In genomic region chr20:38985060-38985459, GRCh38 we compare ENCODE assay signal across 15 cellular contexts. TPM values are rescaled to one million over a fixed set of nuclear protein-coding genes. Genes with fewer than 3 reads are reported as not detected.
DNase-seq lines count a peak whose midpoint lies in the region; ATAC-seq, FAIRE-seq and TF ChIP-seq lines count a peak whose summit lies in the region.
"Had no signal": no experiment of that assay in that cellular context is flagged by ENCODE, and none has a peak within 500 bp of the region (broad histone marks: within the 10 kb centered on the region; RNA-seq: fewer than 3 reads in every experiment).

No MANE protein-coding gene starts in this region.

- H3K9me3 Mint-ChIP-seq in astrocyte (ENCODE audit: unreplicated experiment), result no peaks in the 10 kb centered on the region
- H3K9me3 Mint-ChIP-seq: CD4-positive, alpha-beta memory T cell; dendritic cell treated with granulocyte-macrophage colony-stimulating factor and Interleukin-4, amounts not matched to agents 40 ng/mL and 50 ng/mL, for 4 days; immature natural killer cell had no signal

- peaks cover 7% of the 10 kb centered on the region; the same call in 1 of the 2 replicates for H3K4me1 ChIP-seq in IMR-90 (ENCODE audit: control insufficient read depth, insufficient read depth, low read length)
- peaks cover 16% of the 10 kb centered on the region for H3K4me1 ChIP-seq in astrocyte (ENCODE audit: insufficient read depth, low read length)
- peaks cover 19 to 29% of the 10 kb centered on the region in 2 donors for H3K4me1 ChIP-seq in thoracic aorta (ENCODE audit: control insufficient read depth in 1 of 2, low read depth in 2 of 2)
- peaks cover 18% of the 10 kb centered on the region for H3K4me1 ChIP-seq in psoas muscle
- H3K4me1 ChIP-seq: prostate gland had no signal

- dilution Hi-C loops in IMR-90 (cut with HindIII; ENCODE audit: low sequenced_read_pairs, unreplicated experiment), result no loop called here

- no peak overlapping the region for H2BK5ac ChIP-seq in IMR-90 (ENCODE audit: low read depth, low read length, poor library complexity, severe bottlenecking)

- no peak for ATAC-seq in IMR-90 (ENCODE audit: low read depth)
- peak; percentile 63 for ATAC-seq in left colon
- ATAC-seq in thoracic aorta (ENCODE audit: insufficient number of reproducible peaks, low FRiP score, low read depth), result no peak
- ATAC-seq in GM21786 (IDR thresholded peaks at IDR 0.05; ENCODE audit: unreplicated experiment), result no peak
- no peak for ATAC-seq in psoas muscle

- H3K4me3 Mint-ChIP-seq in astrocyte (ENCODE audit: unreplicated experiment), result no peak overlapping the region
- H3K4me3 Mint-ChIP-seq: CD4-positive, alpha-beta memory T cell; dendritic cell treated with granulocyte-macrophage colony-stimulating factor and Interleukin-4, amounts not matched to agents 40 ng/mL and 50 ng/mL, for 4 days; immature natural killer cell had no signal

- no TSS peak for BruUV-seq in IMR-90 (replicated peaks; lab: Mats Ljungman, UMichigan)

- no peak overlapping the region for H2AK9ac ChIP-seq in IMR-90 (replicated peaks; ENCODE audit: low read depth, low read length, poor library complexity)

- H3K4me3 ChIP-seq in IMR-90 (ENCODE audit: insufficient read depth, low read depth, low read length), result no peak overlapping the region
- no peak overlapping the region for H3K4me3 ChIP-seq in astrocyte (ENCODE audit: insufficient read depth, low read depth, low read length)
- H3K4me3 ChIP-seq in thoracic aorta, result no peak overlapping the region
- no peak overlapping the region for H3K4me3 ChIP-seq in psoas muscle
- H3K4me3 ChIP-seq: prostate gland had no signal

- H3K9me1 ChIP-seq in IMR-90 (ENCODE audit: insufficient read depth, low read length), result peaks cover 9% of the 10 kb centered on the region

- POLR2A ChIA-PET in IMR-90 (lab: Charles Lee; ENCODE audit: unreplicated experiment), result no interaction called here

- H3K4me2 ChIP-seq in IMR-90 (ENCODE audit: low read depth, low read length) (no peak overlapping the region), astrocyte (ENCODE audit: low read length) (peak overlapping the region; percentile 63)

- CTCF ChIA-PET in IMR-90 (lab: Yijun Ruan, JAX), result no interaction called here

- H3K9ac ChIP-seq in IMR-90 (ENCODE audit: low read depth, low read length) (no peak overlapping the region), astrocyte (ENCODE audit: low read length) (no peak overlapping the region)

- H3K27me3 ChIP-seq in IMR-90 (ENCODE audit: control insufficient read depth, insufficient read depth, low read length), result no peaks in the 10 kb centered on the region
- H3K27me3 ChIP-seq in astrocyte (ENCODE audit: insufficient read depth, low read length), result no peaks in the 10 kb centered on the region
- H3K27me3 ChIP-seq in thoracic aorta (replicated peaks; ENCODE audit: insufficient read depth), result no peaks in the 10 kb centered on the region
- H3K27me3 ChIP-seq in psoas muscle (ENCODE audit: insufficient read depth in 3 of 3, low read length in 2 of 3), result no peaks in the 10 kb centered on the region

- H3K36me3 ChIP-seq in IMR-90 (ENCODE audit: control insufficient read depth, insufficient read depth, low read length) (peaks cover 2% of the 10 kb centered on the region; the same call in 1 of the 2 replicates), astrocyte (ENCODE audit: insufficient read depth, low read length) (peaks cover 3% of the 10 kb centered on the region), thoracic aorta (peaks cover 5% of the 10 kb centered on the region), psoas muscle (ENCODE audit: insufficient read depth in 1 of 2, low read depth in 1 of 2) (peaks cover 0 to 34% of the 10 kb centered on the region in 2 donors)
- H3K36me3 ChIP-seq: prostate gland had no signal

- no peak for TF ChIP-seq POLR2A in IMR-90 (IDR thresholded peaks at IDR 0.05; ENCODE audit: low read depth, low read length)

- H2AK5ac ChIP-seq in IMR-90 (ENCODE audit: low read depth, low read length), result peak overlapping the region; percentile 43; the same call in 1 of the 2 replicates

- no peak for FAIRE-seq in astrocyte (lab: Jason Lieb, UNC)
- FAIRE-seq: H1 had no signal

- no peak overlapping the region for H2BK15ac ChIP-seq in IMR-90 (ENCODE audit: low read depth, low read length)

- H4K5ac ChIP-seq in IMR-90 (ENCODE audit: low read depth, low read length), result no peak overlapping the region

- no peaks in the 10 kb centered on the region for H3K27me3 Mint-ChIP-seq in astrocyte (ENCODE audit: low read depth, unreplicated experiment)
- H3K27me3 Mint-ChIP-seq: CD4-positive, alpha-beta memory T cell; dendritic cell treated with granulocyte-macrophage colony-stimulating factor and Interleukin-4, amounts not matched to agents 40 ng/mL and 50 ng/mL, for 4 days had no signal

- in situ Hi-C loops in IMR-90 (cut with MboI; ENCODE audit: low sequenced_read_pairs), result no loop called here

- no peak overlapping the region for H3K56ac ChIP-seq in IMR-90 (ENCODE audit: extremely low read depth, insufficient read depth, low read length)

- H3K18ac ChIP-seq in IMR-90 (ENCODE audit: low read depth, low read length), result peak overlapping the region; percentile 55; the same call in 1 of the 2 replicates

- peaks cover 7% of the 10 kb centered on the region; the same call in 1 of the 2 replicates for H4K20me1 ChIP-seq in IMR-90 (ENCODE audit: insufficient read depth, low read length)
- peaks cover 41% of the 10 kb centered on the region for H4K20me1 ChIP-seq in astrocyte (ENCODE audit: insufficient read depth, low read length)

- no CpG with 5 or more reads among the region's 4 CpGs for WGBS in IMR-90 (ENCODE audit: extremely low coverage in 2 of 2, insufficient read length in 1 of 2), 2 experiments
- WGBS in psoas muscle, 3 donors, result 60 to 75% (median 68%) methylated on average over 4 of the region's 4 CpGs

- no peak overlapping the region for H3K23ac ChIP-seq in IMR-90 (ENCODE audit: low read depth, low read length)

- peaks cover 28% of the 10 kb centered on the region for H3K4me1 Mint-ChIP-seq in astrocyte (ENCODE audit: low read depth, unreplicated experiment)

- intact Hi-C loops in IMR-90 (cut with micrococcal nuclease), result loop anchor here (10.0 kb wide), 1 partner anchor 50 kb away; no protein-coding TSS in a partner anchor
- intact Hi-C loops in left colon (cut with DNase I, micrococcal nuclease), result no loop called here
- intact Hi-C loops in psoas muscle (cut with DNase I), result no loop called here

- TF ChIP-seq RAD21 in IMR-90 (IDR thresholded peaks at IDR 0.05; ENCODE audit: low read length), result no peak

- H3K36me3 Mint-ChIP-seq in astrocyte (ENCODE audit: low read depth, unreplicated experiment), result peaks cover 5% of the 10 kb centered on the region

- H3K9me3 ChIP-seq in IMR-90 (ENCODE audit: control insufficient read depth, insufficient read depth, low read length) (no peaks in the 10 kb centered on the region), astrocyte (ENCODE audit: insufficient read depth, low read depth, low read length) (no peaks in the 10 kb centered on the region), thoracic aorta (no peaks in the 10 kb centered on the region), psoas muscle (no peaks in the 10 kb centered on the region)
- H3K9me3 ChIP-seq: prostate gland had no signal

- no peak overlapping the region for H3K27ac ChIP-seq in IMR-90 (ENCODE audit: insufficient read depth, low read length)
- no peak overlapping the region for H3K27ac ChIP-seq in astrocyte (ENCODE audit: low read depth, low read length)
- peak overlapping the region; percentile 74 to 79 for H3K27ac ChIP-seq in thoracic aorta
- no peak overlapping the region for H3K27ac ChIP-seq in psoas muscle
- H3K27ac ChIP-seq: VCaP had no signal

- TF ChIP-seq CTCF in IMR-90 (conservative IDR thresholded peaks at IDR 0.05; ENCODE audit: low read depth, low read length), result no peak
- no peak for TF ChIP-seq CTCF in astrocyte (IDR thresholded peaks at IDR 0.05; ENCODE audit: insufficient read depth, low read depth, low read length)
- no peak for TF ChIP-seq CTCF in thoracic aorta (IDR thresholded peaks at IDR 0.05)
- no peak for TF ChIP-seq CTCF in psoas muscle (IDR thresholded peaks at IDR 0.05)

- peaks cover 3% of the 10 kb centered on the region for H3K79me2 ChIP-seq in astrocyte (ENCODE audit: insufficient read depth, low read length)

- H4K8ac ChIP-seq in IMR-90 (ENCODE audit: low read depth in 2 of 2, low read length in 2 of 2), result no peak overlapping the region; a peak in 1 of 4 replicates

- 0 out of 2 replicates have a peak overlapping the region, but pooled peaks have one; percentile 9 for H2BK20ac ChIP-seq in IMR-90 (ENCODE audit: low read depth, low read length)

- no peak overlapping the region for H4K91ac ChIP-seq in IMR-90 (ENCODE audit: insufficient read depth, low read depth, low read length)

- H2BK120ac ChIP-seq in IMR-90 (ENCODE audit: low read depth, low read length), result peak overlapping the region; percentile 3; the same call in 1 of the 2 replicates

- H2AFZ ChIP-seq in IMR-90 (replicated peaks; ENCODE audit: low read length, poor library complexity) (no peak overlapping the region), astrocyte (ENCODE audit: low read depth, low read length) (no peak overlapping the region)

- H3K79me1 ChIP-seq in IMR-90 (ENCODE audit: low read depth in 1 of 2, low read length in 2 of 2), result peaks cover 21 to 37% of the 10 kb centered on the region in 2 experiments

- H3K27ac Mint-ChIP-seq in astrocyte (ENCODE audit: unreplicated experiment), result peak overlapping the region; percentile 14
- H3K27ac Mint-ChIP-seq: dendritic cell treated with granulocyte-macrophage colony-stimulating factor and Interleukin-4, amounts not matched to agents 40 ng/mL and 50 ng/mL, for 4 days; immature natural killer cell had no signal

- 0 out of 2 replicates have a peak overlapping the region, but pooled peaks have one; percentile 31 for H3K4ac ChIP-seq in IMR-90 (ENCODE audit: low read depth, low read length)

- H3K14ac ChIP-seq in IMR-90 (replicated peaks; ENCODE audit: low read depth, low read length), result no peak overlapping the region

- DNase-seq in IMR-90 (no peak), astrocyte (ENCODE audit: low read depth) (no peak), left colon (no peak), thoracic aorta (ENCODE audit: low spot score) (no peak), NCI-H446 treated with DMSO at 0.1 percent for 48 hours (lab: John Stamatoyannopoulos, UW) (no peak), psoas muscle (no peak)
- DNase-seq: CD4-positive, alpha-beta memory T cell; GDM1; immature natural killer cell; NCI-H187 treated with DMSO at 0.1 percent for 48 hours had no signal

RNA-seq across cellular contexts. Expression of gene DHX35, which starts 22.9 kb away (rescaled TPM):
- total RNA-seq in IMR-90 (2012; rRNA removed) (8.1 and 9.1 TPM in 2 replicates), astrocyte (7.8 TPM in 2 replicates), left colon (10 to 100 TPM; 14.0 to 14.1 TPM), thoracic aorta (10 to 100 TPM; 17.9 to 23.8 TPM), psoas muscle (1 to 10 TPM; 3.4 to 6.8 (median 5.5) TPM)
- polyA plus RNA-seq in IMR-90 (2012; rRNA removed) (12.5 and 13.5 TPM in 2 replicates), psoas muscle (10 to 100 TPM in 1 of 3 donors, 1 to 10 TPM in 2; 5.8 to 11.9 (median 9.1) TPM)
- 3.5 and 5.9 TPM in 2 replicates for polyA plus RNA-seq in IMR-90 (2012; cell fraction: cytosol; rRNA removed)
- 42.9 and 80.9 TPM in 2 replicates for polyA plus RNA-seq in IMR-90 (2012; cell fraction: nucleus; rRNA removed; ENCODE audit: low replicate concordance)

RNA-seq across cellular contexts. Expression of gene FAM83D, which starts 58.8 kb away (rescaled TPM):
- total RNA-seq in IMR-90 (2012; rRNA removed) (20.4 and 23.1 TPM in 2 replicates), astrocyte (2.1 and 3.3 TPM in 2 replicates), left colon (10 to 100 TPM in 1 of 2 donors, 1 to 10 TPM in 1; 9.4 to 11.2 TPM), thoracic aorta (1 to 10 TPM; 5.7 to 6.6 TPM), psoas muscle (under 1 TPM in 2 of 4 donors, not detected in 2; 0.11 to 0.12 TPM)
- polyA plus RNA-seq in IMR-90 (2012; rRNA removed) (26.4 and 29.6 TPM in 2 replicates), psoas muscle (under 1 TPM in 2 of 3 donors, not detected in 1; 0.12 to 0.32 TPM)
- polyA plus RNA-seq in IMR-90 (2012; cell fraction: cytosol; rRNA removed), result 19.3 and 28.9 TPM in 2 replicates
- 15.9 and 19.1 TPM in 2 replicates for polyA plus RNA-seq in IMR-90 (2012; cell fraction: nucleus; rRNA removed; ENCODE audit: low replicate concordance)

Comparison
In these comparisons a context has a peak if more than half of its experiments do, and no peak if none do; other contexts are left out.
1. H3K27ac ChIP-seq: peak in thoracic aorta (2 of 2); none in IMR-90 (single experiment), astrocyte (single experiment) and psoas muscle (single experiment).